ENCODE assay signal across 14 cellular contexts in the genomic region with DNA sequence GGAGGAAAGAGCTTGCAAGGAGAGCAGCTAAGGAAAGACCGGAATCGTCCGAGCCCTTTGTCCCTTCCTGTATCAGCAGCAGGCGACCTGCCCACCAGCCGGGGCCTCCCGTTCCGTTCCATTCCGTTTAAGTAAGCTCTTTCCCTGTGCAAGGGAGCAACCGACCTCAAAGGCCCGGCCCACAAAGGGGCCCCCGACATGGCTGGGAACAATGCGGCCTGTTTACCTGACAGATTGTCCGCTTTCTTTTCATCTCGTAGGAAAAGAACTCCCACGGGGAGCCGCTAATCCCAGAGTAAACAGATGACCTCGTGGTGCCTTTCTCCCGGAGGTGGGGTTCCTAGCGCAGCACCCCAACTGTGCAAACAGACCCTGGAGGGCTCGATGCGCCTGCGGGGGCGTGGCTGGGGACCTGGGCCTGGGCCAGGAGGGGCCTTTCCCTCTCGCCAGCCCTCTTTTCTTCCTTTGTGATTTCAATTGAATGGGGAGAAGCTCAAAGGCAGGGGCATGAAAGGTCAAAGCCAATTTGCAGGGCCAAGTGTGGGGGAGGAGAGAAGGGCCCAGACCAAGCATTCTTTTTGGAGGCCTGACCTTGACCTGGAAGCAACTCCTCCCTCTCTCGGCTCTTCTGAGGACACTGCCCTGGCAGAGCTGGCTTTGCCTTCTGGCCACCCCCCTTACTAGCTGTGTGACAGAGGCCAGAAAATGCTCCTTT.
DNase-seq lines count a peak whose midpoint lies in the region; ATAC-seq, FAIRE-seq and TF ChIP-seq lines count a peak whose summit lies in the region.
"Had no signal": no experiment of that assay in that cellular context is flagged by ENCODE, and none has a peak within 500 bp of the region (broad histone marks: within the 10 kb centered on the region; RNA-seq: fewer than 3 reads in every experiment).

No MANE protein-coding gene starts in this region.

- H3K79me2 ChIP-seq in K562 (ENCODE audit: control insufficient read depth, insufficient read depth, low read length): no peaks in the 10 kb centered on the region

- no peak overlapping the region for H3K4me3 ChIP-seq in K562

- H3K36me3 Mint-ChIP-seq in nephron (ENCODE audit: low read depth): no peaks in the 10 kb centered on the region
- H3K36me3 Mint-ChIP-seq in activated naive CD4-positive, alpha-beta T cell treated with anti-CD3 and anti-CD28 coated beads for 36 hours (ENCODE audit: low read depth): no peaks in the 10 kb centered on the region
- H3K36me3 Mint-ChIP-seq in naive thymus-derived CD8-positive, alpha-beta T cell: no peaks in the 10 kb centered on the region

- no peak for TF ChIP-seq CTCF in K562 (IDR thresholded peaks at IDR 0.05 in 2 of 3, conservative IDR thresholded peaks at IDR 0.05 in 1 of 3; ENCODE audit: insufficient read depth in 2 of 3, low read depth in 1 of 3, low read length in 3 of 3)
- no peak for TF ChIP-seq CTCF in nephron (IDR thresholded peaks at IDR 0.05; ENCODE audit: unreplicated experiment in 3 of 3)
- no peak for TF ChIP-seq CTCF in D721Med (IDR thresholded peaks at IDR 0.05; ENCODE audit: insufficient read depth, missing control alignments)

- H3K9me3 ChIP-seq in K562 (replicated peaks; ENCODE audit: control insufficient read depth, insufficient read depth, low read depth, low read length): no peaks in the 10 kb centered on the region

- H3K4me3 Mint-ChIP-seq in nephron: peak overlapping the region in 2 of 3 experiments; percentile 34 to 42
- no peak overlapping the region for H3K4me3 Mint-ChIP-seq in activated naive CD4-positive, alpha-beta T cell treated with anti-CD3 and anti-CD28 coated beads for 36 hours
- H3K4me3 Mint-ChIP-seq in naive thymus-derived CD8-positive, alpha-beta T cell: no peak overlapping the region

- H3K4me2 ChIP-seq in K562 (ENCODE audit: insufficient read depth, low read length): no peak overlapping the region

- BruUV-seq in K562 (replicated peaks; lab: Mats Ljungman, UMichigan): no TSS peak

- peak overlapping the region in 1 of 3 experiments; percentile 55 for H3K27ac Mint-ChIP-seq in nephron
- no peak overlapping the region for H3K27ac Mint-ChIP-seq in activated naive CD4-positive, alpha-beta T cell treated with anti-CD3 and anti-CD28 coated beads for 36 hours
- H3K27ac Mint-ChIP-seq in naive thymus-derived CD8-positive, alpha-beta T cell: no peak overlapping the region

- H3K9me1 ChIP-seq in K562 (ENCODE audit: control insufficient read depth, insufficient read depth, low read length): no peaks in the 10 kb centered on the region

- intact Hi-C loops in K562 (cut with micrococcal nuclease): no loop called here
- intact Hi-C loops in activated naive CD4-positive, alpha-beta T cell treated with anti-CD3 and anti-CD28 coated beads for 36 hours (cut with micrococcal nuclease): no loop called here

- in situ Hi-C loops in K562 (cut with MboI): no loop called here

- no peaks in the 10 kb centered on the region for H3K36me3 ChIP-seq in K562 (ENCODE audit: control insufficient read depth, insufficient read depth, low read length)

- H4K20me1 ChIP-seq in K562 (replicated peaks; ENCODE audit: control insufficient read depth, insufficient read depth, low read length): no peaks in the 10 kb centered on the region

- no peak for TF ChIP-seq EP300 in K562 (IDR thresholded peaks at IDR 0.05; ENCODE audit: low read length)

- H3K4me1 ChIP-seq in K562 (replicated peaks in 1 of 2; ENCODE audit: control insufficient read depth in 2 of 2, insufficient read depth in 2 of 2, low read length in 2 of 2): peaks cover 0 to 5% of the 10 kb centered on the region in 2 experiments; a peak in 2 of 5 replicates

- ATAC-seq in K562: no peak
- ATAC-seq in naive thymus-derived CD8-positive, alpha-beta T cell: no peak

- 13% methylated on average over 21 of the region's 25 CpGs for WGBS in K562 (ENCODE audit: insufficient coverage, low coverage, missing lambda C conversion rate)

- peak; percentile 96 for DNase-seq in COR-L47 (lab: John Stamatoyannopoulos, UW)
- peak; percentile 81 for DNase-seq in NCI-H1092 (lab: John Stamatoyannopoulos, UW)
- DNase-seq in K562 (ENCODE audit: extremely low read depth in 1 of 4, low spot score in 3 of 4): no peak
- DNase-seq in D721Med (ENCODE audit: insufficient read length, low spot score): no peak
- DNase-seq in substantia nigra (lab: John Stamatoyannopoulos, UW): no peak
- DNase-seq in activated naive CD4-positive, alpha-beta T cell treated with anti-CD3 and anti-CD28 coated beads for 36 hours: no peak
- DNase-seq in naive thymus-derived CD8-positive, alpha-beta T cell: no peak
- DNase-seq: activated naive CD4-positive, alpha-beta T cell treated with anti-CD3 and anti-CD28 coated beads, Interleukin-2, amount 50 U/mL, for 16 hours; DND-41; Karpas-422; NCI-H446; SHP77 had no signal

- no peak for TF ChIP-seq RAD21 in K562 (CRISPR knock-in tag; conservative IDR thresholded peaks at IDR 0.05 in 1 of 2, IDR thresholded peaks at IDR 0.05 in 1 of 2)

- FAIRE-seq in K562 (lab: Jason Lieb, UNC) (no peak), D721Med (lab: Jason Lieb, UNC) (no peak)
- FAIRE-seq: keratinocyte had no signal

- POLR2A ChIA-PET in K562 (lab: Yijun Ruan, JAX): interaction anchor here (0.7 kb wide), 1 partner anchor 83 kb away, joined by 3 read pairs; no protein-coding TSS in a partner anchor
- POLR2A ChIA-PET in naive thymus-derived CD8-positive, alpha-beta T cell (lab: Charles Lee): no interaction called here

- no peak overlapping the region for H2AFZ ChIP-seq in K562 (ENCODE audit: low read depth, low read length)

- H3K4me1 Mint-ChIP-seq in nephron: peaks cover 32% of the 10 kb centered on the region
- H3K4me1 Mint-ChIP-seq in activated naive CD4-positive, alpha-beta T cell treated with anti-CD3 and anti-CD28 coated beads for 36 hours (ENCODE audit: low read depth): no peaks in the 10 kb centered on the region
- peaks cover 0 to 1% (median 0%) of the 10 kb centered on the region in 4 donors for H3K4me1 Mint-ChIP-seq in naive thymus-derived CD8-positive, alpha-beta T cell

- CTCF ChIA-PET in K562 (lab: Yijun Ruan, JAX; ENCODE audit: low intra/inter-chr PET ratio): no interaction called here
- CTCF ChIA-PET in activated naive CD4-positive, alpha-beta T cell treated with anti-CD3 and anti-CD28 coated beads for 36 hours (lab: Charles Lee): no interaction called here

- H3K27me3 ChIP-seq in K562 (ENCODE audit: control insufficient read depth in 2 of 2, insufficient read depth in 2 of 2, low read length in 2 of 2): peaks cover 0 to 22% of the 10 kb centered on the region in 2 experiments; a peak in 3 of 5 replicates

- H3K9ac ChIP-seq in K562 (ENCODE audit: insufficient read depth in 1 of 2, low read depth in 2 of 2, low read length in 2 of 2): no peak overlapping the region; a peak in 1 of 4 replicates

- H3K9me3 Mint-ChIP-seq in nephron: no peaks in the 10 kb centered on the region
- H3K9me3 Mint-ChIP-seq in activated naive CD4-positive, alpha-beta T cell treated with anti-CD3 and anti-CD28 coated beads for 36 hours: no peaks in the 10 kb centered on the region
- H3K9me3 Mint-ChIP-seq in naive thymus-derived CD8-positive, alpha-beta T cell: no peaks in the 10 kb centered on the region

- no peak for TF ChIP-seq POLR2A in K562 (conservative IDR thresholded peaks at IDR 0.05)

- peaks cover 35% of the 10 kb centered on the region for H3K27me3 Mint-ChIP-seq in nephron (ENCODE audit: low read depth)
- H3K27me3 Mint-ChIP-seq in activated naive CD4-positive, alpha-beta T cell treated with anti-CD3 and anti-CD28 coated beads for 36 hours (ENCODE audit: low read depth): no peaks in the 10 kb centered on the region
- H3K27me3 Mint-ChIP-seq in naive thymus-derived CD8-positive, alpha-beta T cell: peaks cover 0 to 14% (median 4%) of the 10 kb centered on the region in 5 donors

- H3K27ac ChIP-seq in K562 (ENCODE audit: extremely low read depth, low read depth, low read length) (no peak overlapping the region), substantia nigra (ENCODE audit: low read depth, low read length, poor library complexity, severe bottlenecking) (no peak overlapping the region)

TF ChIP-seq in K562, 482 proteins besides CTCF, POLR2A, EP300 and RAD21 (continues in another document):
- no peak for TF ChIP-seq SRSF9 (IDR thresholded peaks at IDR 0.05; ENCODE audit: borderline replicate concordance, low read depth, low read length)
- no peak for TF ChIP-seq ZNF778 (CRISPR knock-in tag; IDR thresholded peaks at IDR 0.05)
- no peak for TF ChIP-seq ZNF23 (CRISPR knock-in tag; IDR thresholded peaks at IDR 0.05)

Comparison
In these comparisons a context has a peak if more than half of its experiments do, and no peak if none do; other contexts are left out.
1. DNase-seq: peak in COR-L47 (single experiment) and NCI-H1092 (single experiment); none in K562 (0 of 4), D721Med (single experiment), substantia nigra (0 of 49), activated naive CD4-positive, alpha-beta T cell treated with anti-CD3 and anti-CD28 coated beads for 36 hours (single experiment) and naive thymus-derived CD8-positive, alpha-beta T cell (0 of 10).
2. H3K4me3 Mint-ChIP-seq: peak in nephron (2 of 3); none in activated naive CD4-positive, alpha-beta T cell treated with anti-CD3 and anti-CD28 coated beads for 36 hours (single experiment) and naive thymus-derived CD8-positive, alpha-beta T cell (0 of 10).